2 cellular contexts compared by ENCODE assay signal in genomic region chr4:24742773-24743676, GRCh38.
TF ChIP-seq lines count a peak whose summit lies in the region.

No MANE protein-coding gene starts in this region.

TF ChIP-seq in IMR-90, 13 proteins besides CTCF, POLR2A, EP300 and RAD21:
- TF ChIP-seq USF2 (IDR thresholded peaks at IDR 0.05; ENCODE audit: low read depth, low read length) (no peak), RFX5 (IDR thresholded peaks at IDR 0.05; ENCODE audit: low read depth, low read length) (no peak), MXI1 (IDR thresholded peaks at IDR 0.05; ENCODE audit: borderline replicate concordance, low read depth, low read length) (no peak), RCOR1 (IDR thresholded peaks at IDR 0.05; ENCODE audit: insufficient replicate concordance, low read length) (no peak), MAFK (IDR thresholded peaks at IDR 0.05; ENCODE audit: low read depth, low read length) (no peak), NFE2L2 (IDR thresholded peaks at IDR 0.05; ENCODE audit: low read depth, low read length) (no peak), FOS (IDR thresholded peaks at IDR 0.05; ENCODE audit: low read depth, low read length) (no peak), SMC3 (IDR thresholded peaks at IDR 0.05; ENCODE audit: low read depth, low read length) (no peak), CEBPB (IDR thresholded peaks at IDR 0.05; ENCODE audit: low read depth, low read length) (no peak)

TF ChIP-seq in H1, 55 proteins besides CTCF, POLR2A, EP300 and RAD21:
- TF ChIP-seq KDM5A (IDR thresholded peaks at IDR 0.05; ENCODE audit: low read length) (no peak), NRF1 (IDR thresholded peaks at IDR 0.05; ENCODE audit: low read depth, low read length) (no peak), E2F6 (IDR thresholded peaks at IDR 0.05) (peak; percentile 86), RBBP5 (IDR thresholded peaks at IDR 0.05; ENCODE audit: borderline replicate concordance, low read depth, low read length) (no peak), SAP30 (IDR thresholded peaks at IDR 0.05; ENCODE audit: insufficient read depth, insufficient replicate concordance, low read length) (no peak), JUN (IDR thresholded peaks at IDR 0.05; ENCODE audit: low read depth, low read length) (no peak), SIX5 (IDR thresholded peaks at IDR 0.05; ENCODE audit: low read depth, low read length) (no peak), MAX (IDR thresholded peaks at IDR 0.05) (peak; percentile 50; the same call in 1 of the 2 replicates), BACH1 (IDR thresholded peaks at IDR 0.05; ENCODE audit: low read length) (no peak), CHD2 (IDR thresholded peaks at IDR 0.05; ENCODE audit: low read length) (no peak), JUND (IDR thresholded peaks at IDR 0.05; ENCODE audit: low read length) (no peak), YY1 (IDR thresholded peaks at IDR 0.05; ENCODE audit: low read depth, low read length) (no peak)
